Comparison of ENCODE assay signal across 17 cellular contexts in the genomic region with DNA sequence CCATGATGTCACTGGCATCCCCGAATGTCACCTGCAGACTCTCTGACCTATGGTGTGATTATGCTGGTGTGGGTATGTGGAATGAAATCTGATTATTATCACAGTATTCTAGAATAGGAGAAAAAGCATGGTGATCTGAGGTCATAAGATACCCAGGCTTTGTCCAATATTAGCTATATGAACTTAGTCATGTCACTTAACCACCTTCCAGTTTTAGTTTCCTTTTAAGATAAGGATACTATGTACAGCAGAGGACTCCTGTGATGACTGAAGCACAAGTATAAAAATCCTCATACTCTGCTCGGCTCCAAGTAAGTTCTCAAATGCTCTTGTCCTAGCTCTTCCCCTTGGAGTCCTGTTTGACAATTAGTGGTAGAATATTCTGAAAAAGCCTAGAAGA. TPM values are rescaled to one million over a fixed set of nuclear protein-coding genes. Genes with fewer than 3 reads are reported as not detected.
DNase-seq lines count a peak whose midpoint lies in the region; ATAC-seq and TF ChIP-seq lines count a peak whose summit lies in the region.
"Had no signal": no experiment of that assay in that cellular context is flagged by ENCODE, and none has a peak within 500 bp of the region (broad histone marks: within the 10 kb centered on the region; RNA-seq: fewer than 3 reads in every experiment).

No MANE protein-coding gene starts in this region.

- DNase-seq in GM13977 (ENCODE audit: low spot score) = peak; percentile 58
- no peak for DNase-seq in activated T-helper 2 cell treated with anti-CD3 and anti-CD28 coated beads, Interferon-gamma antibody, Interleukin-2, Interleukin-4, amounts not matched to agents 10 μg/mL and 5 μg/mL and 100 μg/mL, durations not matched to agents 14 hours and 24 hours and 36 hours (ENCODE audit: low spot score)
- no peak for DNase-seq in hepatic stellate cell (ENCODE audit: low spot score)
- no peak for DNase-seq in DMS153 (lab: John Stamatoyannopoulos, UW)
- no peak for DNase-seq in activated CD4-positive, alpha-beta T cell treated with anti-CD3 and anti-CD28 coated beads, Interleukin-2, amount 10 ng/mL, durations not matched to agents 24 days and 14 days
- no peak for DNase-seq in NCI-H1105 treated with DMSO at 0.1 percent for 48 hours (lab: John Stamatoyannopoulos, UW)
- DNase-seq: activated naive CD4-positive, alpha-beta T cell treated with anti-CD3 and anti-CD28 coated beads for 36 hours; C1 segment of cervical spinal cord; GDM1; IMR-90; NCI-H1930; pancreas; stimulated activated CD4-positive, alpha-beta T cell treated with anti-CD3 and anti-CD28 coated beads, Interleukin-2, amount 100 ng/mL, for 24 hours; stimulated activated naive CD4-positive, alpha-beta T cell had no signal

- TF ChIP-seq CTCF in GM13977 (IDR thresholded peaks at IDR 0.05; ENCODE audit: extremely low read depth, insufficient read depth, missing control alignments) = no peak

- in situ Hi-C loops in GM13977 (cut with MboI; ENCODE audit: low pct_unique_long_range_greater_than_20kb, low sequenced_read_pairs, unreplicated experiment) = no loop called here

- intact Hi-C loops in activated T-helper 2 cell treated with anti-CD3 and anti-CD28 coated beads, Interferon-gamma antibody, Interleukin-2, Interleukin-4, amounts not matched to agents 10 μg/mL and 5 μg/mL and 100 μg/mL, durations not matched to agents 14 hours and 24 hours and 36 hours (cut with micrococcal nuclease) = loop anchor here (5.0 to 10.0 kb wide), 7 partner anchors 44 to 1546 kb away; a partner anchor contains a TSS
- intact Hi-C loops in activated CD4-positive, alpha-beta T cell treated with anti-CD3 and anti-CD28 coated beads, Interleukin-2, amount 10 ng/mL, durations not matched to agents 24 days and 14 days (cut with micrococcal nuclease) = loop anchor here (5.0 kb wide), 2 partner anchors 89 to 299 kb away; no protein-coding TSS in a partner anchor

- ATAC-seq in GM19395 (IDR thresholded peaks at IDR 0.05; ENCODE audit: unreplicated experiment) (peak; percentile 29), HG03039 (IDR thresholded peaks at IDR 0.05; ENCODE audit: unreplicated experiment) (peak; percentile 46)
- ATAC-seq: esophagus mucosa, pancreas had no signal

- H3K9me3 Mint-ChIP-seq in activated T-helper 2 cell treated with anti-CD3 and anti-CD28 coated beads, Interferon-gamma antibody, Interleukin-2, Interleukin-4, amounts not matched to agents 10 μg/mL and 5 μg/mL and 100 μg/mL, durations not matched to agents 14 hours and 24 hours and 36 hours = no peaks in the 10 kb centered on the region
- H3K9me3 Mint-ChIP-seq in activated CD4-positive, alpha-beta T cell treated with anti-CD3 and anti-CD28 coated beads, Interleukin-2, amount 10 ng/mL, durations not matched to agents 24 days and 14 days = no peaks in the 10 kb centered on the region
- H3K9me3 Mint-ChIP-seq: activated naive CD4-positive, alpha-beta T cell treated with anti-CD3 and anti-CD28 coated beads for 36 hours had no signal

- peaks cover 40% of the 10 kb centered on the region for H3K36me3 Mint-ChIP-seq in activated T-helper 2 cell treated with anti-CD3 and anti-CD28 coated beads, Interferon-gamma antibody, Interleukin-2, Interleukin-4, amounts not matched to agents 10 μg/mL and 5 μg/mL and 100 μg/mL, durations not matched to agents 14 hours and 24 hours and 36 hours (ENCODE audit: low read depth)
- H3K36me3 Mint-ChIP-seq in activated CD4-positive, alpha-beta T cell treated with anti-CD3 and anti-CD28 coated beads, Interleukin-2, amount 10 ng/mL, durations not matched to agents 24 days and 14 days (ENCODE audit: low read depth) = peaks cover 5% of the 10 kb centered on the region

- peaks cover 53% of the 10 kb centered on the region for H3K4me1 Mint-ChIP-seq in activated T-helper 2 cell treated with anti-CD3 and anti-CD28 coated beads, Interferon-gamma antibody, Interleukin-2, Interleukin-4, amounts not matched to agents 10 μg/mL and 5 μg/mL and 100 μg/mL, durations not matched to agents 14 hours and 24 hours and 36 hours (ENCODE audit: low read depth)
- H3K4me1 Mint-ChIP-seq in activated CD4-positive, alpha-beta T cell treated with anti-CD3 and anti-CD28 coated beads, Interleukin-2, amount 10 ng/mL, durations not matched to agents 24 days and 14 days = peaks cover 46% of the 10 kb centered on the region

- H3K4me3 Mint-ChIP-seq in activated T-helper 2 cell treated with anti-CD3 and anti-CD28 coated beads, Interferon-gamma antibody, Interleukin-2, Interleukin-4, amounts not matched to agents 10 μg/mL and 5 μg/mL and 100 μg/mL, durations not matched to agents 14 hours and 24 hours and 36 hours (ENCODE audit: low read depth) = peak overlapping the region; percentile 4
- H3K4me3 Mint-ChIP-seq in activated CD4-positive, alpha-beta T cell treated with anti-CD3 and anti-CD28 coated beads, Interleukin-2, amount 10 ng/mL, durations not matched to agents 24 days and 14 days = no peak overlapping the region
- H3K4me3 Mint-ChIP-seq: activated naive CD4-positive, alpha-beta T cell treated with anti-CD3 and anti-CD28 coated beads for 36 hours had no signal

- no peaks in the 10 kb centered on the region for H3K27me3 Mint-ChIP-seq in activated T-helper 2 cell treated with anti-CD3 and anti-CD28 coated beads, Interferon-gamma antibody, Interleukin-2, Interleukin-4, amounts not matched to agents 10 μg/mL and 5 μg/mL and 100 μg/mL, durations not matched to agents 14 hours and 24 hours and 36 hours (ENCODE audit: low read depth)
- no peaks in the 10 kb centered on the region for H3K27me3 Mint-ChIP-seq in activated CD4-positive, alpha-beta T cell treated with anti-CD3 and anti-CD28 coated beads, Interleukin-2, amount 10 ng/mL, durations not matched to agents 24 days and 14 days

- H3K27ac Mint-ChIP-seq in activated T-helper 2 cell treated with anti-CD3 and anti-CD28 coated beads, Interferon-gamma antibody, Interleukin-2, Interleukin-4, amounts not matched to agents 10 μg/mL and 5 μg/mL and 100 μg/mL, durations not matched to agents 14 hours and 24 hours and 36 hours = peak overlapping the region; percentile 70
- H3K27ac Mint-ChIP-seq in activated CD4-positive, alpha-beta T cell treated with anti-CD3 and anti-CD28 coated beads, Interleukin-2, amount 10 ng/mL, durations not matched to agents 24 days and 14 days = no peak overlapping the region
- H3K27ac Mint-ChIP-seq: activated naive CD4-positive, alpha-beta T cell treated with anti-CD3 and anti-CD28 coated beads for 36 hours had no signal

RNA-seq across cellular contexts. Expression of a gene that starts 2.8 kb away (rescaled TPM):
- 33.9 and 38.2 TPM in 2 replicates for total RNA-seq in activated T-helper 2 cell treated with anti-CD3 and anti-CD28 coated beads, Interferon-gamma antibody, Interleukin-2, Interleukin-4, amounts not matched to agents 10 μg/mL and 5 μg/mL and 100 μg/mL, durations not matched to agents 14 hours and 24 hours and 36 hours
- total RNA-seq in activated CD4-positive, alpha-beta T cell treated with anti-CD3 and anti-CD28 coated beads, Interleukin-2, amount 10 ng/mL, durations not matched to agents 24 days and 14 days = 19.9 and 20.5 TPM in 2 replicates
